In genomic region chr4:69738872-69739271, GRCh38 we compare ENCODE assay signal across 31 cellular contexts. TPM values are rescaled to one million over a fixed set of nuclear protein-coding genes. Genes with fewer than 3 reads are reported as not detected.
"Had no signal": no experiment of that assay in that cellular context is flagged by ENCODE, and none has a peak within 500 bp of the region (broad histone marks: within the 10 kb centered on the region; RNA-seq: fewer than 3 reads in every experiment).

No MANE protein-coding gene starts in this region.

- H2AFZ ChIP-seq: hepatocyte had no signal

- H3K4me1 Mint-ChIP-seq: memory B cell; stimulated activated effector memory CD8-positive, alpha-beta T cell treated with anti-CD3 and anti-CD28 coated beads, Interleukin-12 subunit alpha, Interleukin-12 subunit beta, amount 100 ng/mL, for 72 hours had no signal

- H3K27me3 Mint-ChIP-seq: memory B cell; naive thymus-derived CD4-positive, alpha-beta T cell; natural killer cell treated with Interleukin-12 subunit alpha and Interleukin-12 subunit beta and Interleukin-15 and Interleukin-18, amount 100 ng/mL, for 72 hours; stimulated activated naive CD8-positive, alpha-beta T cell treated with anti-CD3 and anti-CD28 coated beads, Interleukin-15, Interleukin-2, amounts not matched to agents 100 ng/mL and 50 ng/mL, for 24 hours; type B pancreatic cell had no signal

- H3K4me3 Mint-ChIP-seq: memory B cell; naive thymus-derived CD4-positive, alpha-beta T cell; natural killer cell treated with Interleukin-12 subunit alpha and Interleukin-12 subunit beta and Interleukin-15 and Interleukin-18, amount 100 ng/mL, for 72 hours; stimulated activated effector memory CD8-positive, alpha-beta T cell treated with anti-CD3 and anti-CD28 coated beads, Interleukin-12 subunit alpha, Interleukin-12 subunit beta, amount 100 ng/mL, for 72 hours; stimulated activated naive CD8-positive, alpha-beta T cell treated with anti-CD3 and anti-CD28 coated beads, Interleukin-15, Interleukin-2, amounts not matched to agents 100 ng/mL and 50 ng/mL, for 24 hours; type B pancreatic cell had no signal

- H3K27ac ChIP-seq: heart right ventricle, hepatocyte, left lung, pancreas, prostate gland, sigmoid colon, suprapubic skin, thoracic aorta, tibial nerve, uterus had no signal

- H3K79me2 ChIP-seq: hepatocyte had no signal

- DNase-seq: heart right ventricle; islet precursor cell; left lung; midbrain; mucosa of descending colon; naive thymus-derived CD4-positive, alpha-beta T cell; nucleus accumbens; pancreas; retina; right cardiac atrium; sigmoid colon; small intestine; spleen; stimulated activated CD4-positive, alpha-beta T cell treated with anti-CD3 and anti-CD28 coated beads, Interleukin-4, amount 100 ng/mL, for 24 hours; stimulated activated naive CD4-positive, alpha-beta T cell; uterus had no signal

- ATAC-seq: heart right ventricle; left lung; mucosa of descending colon; naive thymus-derived CD4-positive, alpha-beta T cell; natural killer cell treated with Interleukin-12 subunit alpha and Interleukin-12 subunit beta and Interleukin-15 and Interleukin-18, amount 100 ng/mL, for 72 hours; right cardiac atrium; stimulated activated effector memory CD8-positive, alpha-beta T cell treated with anti-CD3 and anti-CD28 coated beads, Interleukin-12 subunit alpha, Interleukin-12 subunit beta, amount 100 ng/mL, for 72 hours had no signal

- H3K36me3 Mint-ChIP-seq: memory B cell; natural killer cell treated with Interleukin-12 subunit alpha and Interleukin-12 subunit beta and Interleukin-15 and Interleukin-18, amount 100 ng/mL, for 72 hours; stimulated activated effector memory CD8-positive, alpha-beta T cell treated with anti-CD3 and anti-CD28 coated beads, Interleukin-12 subunit alpha, Interleukin-12 subunit beta, amount 100 ng/mL, for 72 hours; type B pancreatic cell had no signal

- H3K27me3 ChIP-seq: heart right ventricle, hepatocyte, left lung, pancreas, sigmoid colon, spleen, suprapubic skin, tibial nerve, uterus had no signal

- H3K4me1 ChIP-seq: pancreas, prostate gland, sigmoid colon, suprapubic skin, tibial nerve, uterus had no signal

- H3K4me2 ChIP-seq: hepatocyte had no signal

- H3K27ac Mint-ChIP-seq: memory B cell; natural killer cell treated with Interleukin-12 subunit alpha and Interleukin-12 subunit beta and Interleukin-15 and Interleukin-18, amount 100 ng/mL, for 72 hours; stimulated activated effector memory CD8-positive, alpha-beta T cell treated with anti-CD3 and anti-CD28 coated beads, Interleukin-12 subunit alpha, Interleukin-12 subunit beta, amount 100 ng/mL, for 72 hours; stimulated activated naive CD8-positive, alpha-beta T cell treated with anti-CD3 and anti-CD28 coated beads, Interleukin-15, Interleukin-2, amounts not matched to agents 100 ng/mL and 50 ng/mL, for 24 hours; type B pancreatic cell had no signal

- H3K36me3 ChIP-seq: heart right ventricle, left lung, pancreas, prostate gland, sigmoid colon, spleen, suprapubic skin, thoracic aorta, tibial nerve, uterus had no signal

- H3K9me3 ChIP-seq: pancreas, prostate gland, sigmoid colon, suprapubic skin, thoracic aorta, tibial nerve, uterus had no signal

- H3K4me3 ChIP-seq: heart right ventricle, hepatocyte, left lung, lung, mucosa of descending colon, pancreas, prostate gland, sigmoid colon, spleen, suprapubic skin, thoracic aorta, tibial nerve, uterus had no signal

RNA-seq across cellular contexts. Expression of gene SULT1B1, which starts 21.5 kb away (rescaled TPM):
- total RNA-seq: kidney epithelial cell, myocyte, osteoblast had no signal
- polyA plus RNA-seq: neural cell had no signal
